Comparison of ENCODE assay signal across 23 cellular contexts in the genomic region with DNA sequence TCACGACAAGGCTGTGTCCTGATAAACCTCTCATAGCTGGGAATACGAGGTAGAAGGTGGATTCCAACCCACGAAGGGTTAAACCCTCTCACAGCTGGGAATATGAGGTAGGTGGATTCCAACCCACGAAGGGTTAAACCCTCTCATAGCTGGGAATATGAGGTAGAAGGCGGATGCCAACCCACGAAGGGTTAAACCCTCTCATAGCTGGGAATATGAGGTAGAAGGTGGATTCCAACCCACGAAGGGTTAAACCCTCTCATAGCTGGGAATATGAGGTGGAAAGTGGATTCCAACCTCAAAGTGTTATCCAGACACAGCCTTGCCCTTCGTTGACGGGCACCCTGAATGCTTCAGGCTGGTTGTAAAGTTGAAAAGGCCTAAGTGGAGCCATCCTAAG. TPM values are rescaled to one million over a fixed set of nuclear protein-coding genes. Genes with fewer than 3 reads are reported as not detected.
"Had no signal": no experiment of that assay in that cellular context is flagged by ENCODE, and none has a peak within 500 bp of the region (broad histone marks: within the 10 kb centered on the region; RNA-seq: fewer than 3 reads in every experiment).

No MANE protein-coding gene starts in this region.

- H3K4me1 ChIP-seq: parathyroid adenoma, sigmoid colon had no signal

- H3K27ac Mint-ChIP-seq: activated naive CD4-positive, alpha-beta T cell treated with anti-CD3 and anti-CD28 coated beads, Interleukin-2, amount 50 U/mL, for 72 hours; activated T-cell treated with anti-CD3 and anti-CD28 coated beads, Interleukin-2, amount 50 U/mL, for 72 hours; mesothelial cell of epicardium; stimulated activated memory B cell treated with anti-CD40 and anti-IgM and Interleukin-4, amounts not matched to agents 10 μg/mL and 1 μg/mL and 100 μg/mL, for 72 hours had no signal

- H3K27me3 ChIP-seq: sigmoid colon, upper lobe of right lung had no signal

- H3K27me3 Mint-ChIP-seq: stimulated activated memory B cell treated with anti-CD40 and anti-IgM and Interleukin-4, amounts not matched to agents 10 μg/mL and 1 μg/mL and 100 μg/mL, for 72 hours had no signal

- H3K4me3 Mint-ChIP-seq: activated T-cell treated with anti-CD3 and anti-CD28 coated beads, Interleukin-2, amount 50 U/mL, for 72 hours; mesothelial cell of epicardium; stimulated activated memory B cell treated with anti-CD40 and anti-IgM and Interleukin-4, amounts not matched to agents 10 μg/mL and 1 μg/mL and 100 μg/mL, for 72 hours had no signal

- H3K4me3 ChIP-seq: lung, sigmoid colon, thoracic aorta, upper lobe of right lung had no signal

- H3K9me3 ChIP-seq: sigmoid colon, thoracic aorta, upper lobe of right lung had no signal

- H3K27ac ChIP-seq: parathyroid adenoma, sigmoid colon, thoracic aorta, upper lobe of right lung, VCaP had no signal

- H3K9me3 Mint-ChIP-seq: activated naive CD4-positive, alpha-beta T cell treated with anti-CD3 and anti-CD28 coated beads, Interleukin-2, amount 50 U/mL, for 72 hours; activated T-cell treated with anti-CD3 and anti-CD28 coated beads, Interleukin-2, amount 50 U/mL, for 72 hours; mesothelial cell of epicardium; stimulated activated memory B cell treated with anti-CD40 and anti-IgM and Interleukin-4, amounts not matched to agents 10 μg/mL and 1 μg/mL and 100 μg/mL, for 72 hours had no signal

- H3K4me1 Mint-ChIP-seq: mesothelial cell of epicardium had no signal

- H3K36me3 Mint-ChIP-seq: activated naive CD4-positive, alpha-beta T cell treated with anti-CD3 and anti-CD28 coated beads, Interleukin-2, amount 50 U/mL, for 72 hours had no signal

- H2AFZ ChIP-seq: parathyroid adenoma had no signal

- DNase-seq: activated CD4-positive, alpha-beta T cell treated with anti-CD3 and anti-CD28 coated beads, Interleukin-2, amount 50 U/mL, for 4 hours; activated effector memory CD4-positive, alpha-beta T cell treated with anti-CD3 and anti-CD28 coated beads, Interleukin-2, amount 50 U/mL, for 16 hours; activated T-cell treated with anti-CD3 and anti-CD28 coated beads, Interleukin-2, amount 50 U/mL, for 72 hours; amniotic stem cell; erythroblast; foreskin melanocyte; glutamatergic neuron; hippocampal formation; sigmoid colon; stimulated activated CD4-positive, alpha-beta T cell treated with anti-CD3 and anti-CD28 coated beads, Interleukin-4, amount 100 ng/mL, for 4 hours; T-helper 2 cell; upper lobe of right lung had no signal

- H3K36me3 ChIP-seq: upper lobe of right lung had no signal

- FAIRE-seq: colon, endometrium, keratinocyte had no signal

- ATAC-seq: activated naive CD4-positive, alpha-beta T cell treated with anti-CD3 and anti-CD28 coated beads, Interleukin-2, amount 50 U/mL, for 72 hours; activated T-cell treated with anti-CD3 and anti-CD28 coated beads, Interleukin-2, amount 50 U/mL, for 72 hours; stimulated activated memory B cell treated with anti-CD40 and anti-IgM and Interleukin-4, amounts not matched to agents 10 μg/mL and 1 μg/mL and 100 μg/mL, for 72 hours; upper lobe of right lung had no signal

RNA-seq across cellular contexts. Expression of gene PDIA2, which starts 38.6 kb away (rescaled TPM):
- total RNA-seq: activated CD8-positive, alpha-beta memory T cell treated with anti-CD3 and anti-CD28 coated beads for 36 hours; activated naive CD4-positive, alpha-beta T cell treated with anti-CD3 and anti-CD28 coated beads, Interleukin-2, amount 50 U/mL, for 72 hours had no signal

RNA-seq across cellular contexts. Expression of gene ARHGDIG, which starts 41.1 kb away (rescaled TPM):
- total RNA-seq: activated CD8-positive, alpha-beta memory T cell treated with anti-CD3 and anti-CD28 coated beads for 36 hours; activated naive CD4-positive, alpha-beta T cell treated with anti-CD3 and anti-CD28 coated beads, Interleukin-2, amount 50 U/mL, for 72 hours; thoracic aorta had no signal

RNA-seq across cellular contexts. Expression of gene RGS11, which starts 45.8 kb away (rescaled TPM):
- polyA plus RNA-seq: keratinocyte had no signal
